24 cellular contexts compared by ENCODE assay signal in the genomic region with DNA sequence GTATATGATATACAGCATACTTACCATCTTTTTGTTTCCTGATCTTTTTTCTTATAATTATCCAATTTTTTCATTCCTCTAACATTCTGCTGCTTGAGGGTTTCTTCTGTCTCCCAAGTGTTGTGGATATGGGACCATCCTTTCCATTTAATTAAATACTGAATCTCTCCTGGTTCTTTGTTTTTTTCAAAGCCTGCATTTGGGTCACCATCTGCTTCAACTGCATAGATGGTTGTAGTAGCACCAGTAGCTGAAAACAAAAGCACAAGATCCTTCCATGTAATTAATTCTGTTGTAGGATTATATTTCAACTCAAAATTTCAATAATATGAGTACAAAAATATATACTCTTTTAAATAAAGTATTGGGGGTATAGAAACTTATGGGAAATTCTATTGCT.
"Had no signal": no experiment of that assay in that cellular context is flagged by ENCODE, and none has a peak within 500 bp of the region (broad histone marks: within the 10 kb centered on the region; RNA-seq: fewer than 3 reads in every experiment).

No MANE protein-coding gene starts in this region.

- DNase-seq: islet precursor cell; left ventricle myocardium inferior; mesendoderm; naive B cell; ovary; right cardiac atrium; stimulated activated CD4-positive, alpha-beta T cell treated with anti-CD3 and anti-CD28 coated beads, Interleukin-12 subunit alpha, Interleukin-12 subunit beta, amount 100 ng/mL, for 4 hours; stimulated activated CD4-positive, alpha-beta T cell treated with anti-CD3 and anti-CD28 coated beads, Interleukin-15, amount 100 ng/mL, for 24 hours; stimulated activated CD4-positive, alpha-beta T cell treated with anti-CD3 and anti-CD28 coated beads, Interleukin-2, amount 100 ng/mL, for 24 hours; stimulated activated CD4-positive, alpha-beta T cell treated with anti-CD3 and anti-CD28 coated beads, Interleukin-4, amount 100 ng/mL, for 1 hour; stimulated activated naive B cell treated with anti-CD40 and anti-IgM and Interleukin-4, amounts not matched to agents 10 μg/mL and 1 μg/mL and 100 μg/mL, for 72 hours; stimulated activated naive CD8-positive, alpha-beta T cell treated with anti-CD3 and anti-CD28 coated beads, Interleukin-15, Interleukin-2, amounts not matched to agents 100 U/mL and 50 U/mL, for 24 hours; stomach; testis; thyroid gland; transverse colon; upper lobe of left lung had no signal

- H3K36me3 ChIP-seq: ovary had no signal

- H3K9me3 ChIP-seq: left ventricle myocardium inferior, ovary, stomach, testis, thyroid gland, transverse colon, upper lobe of left lung, vagina had no signal

- H3K4me1 ChIP-seq: left ventricle myocardium inferior, stomach, testis, thyroid gland, transverse colon, upper lobe of left lung, vagina had no signal

- H3K27ac Mint-ChIP-seq: mesothelial cell of epicardium; natural killer cell treated with Interleukin-12 subunit alpha and Interleukin-12 subunit beta and Interleukin-15 and Interleukin-18, amount 100 ng/mL, for 72 hours; progenitor cell of endocrine pancreas; stimulated activated naive B cell treated with anti-CD40 and anti-IgM and Interleukin-4, amounts not matched to agents 10 μg/mL and 1 μg/mL and 100 μg/mL, for 72 hours had no signal

- H3K4me3 ChIP-seq: left ventricle myocardium inferior, lung, ovary, skin epidermis, stomach, testis, thyroid gland, transverse colon, upper lobe of left lung, vagina had no signal

- H3K4me3 Mint-ChIP-seq: mesothelial cell of epicardium; natural killer cell treated with Interleukin-12 subunit alpha and Interleukin-12 subunit beta and Interleukin-15 and Interleukin-18, amount 100 ng/mL, for 72 hours; stimulated activated naive B cell treated with anti-CD40 and anti-IgM and Interleukin-4, amounts not matched to agents 10 μg/mL and 1 μg/mL and 100 μg/mL, for 72 hours had no signal

- H3K4me1 Mint-ChIP-seq: mesothelial cell of epicardium; stimulated activated naive B cell treated with anti-CD40 and anti-IgM and Interleukin-4, amounts not matched to agents 10 μg/mL and 1 μg/mL and 100 μg/mL, for 72 hours had no signal

- H3K27me3 ChIP-seq: ovary, stomach, testis, thyroid gland, transverse colon, upper lobe of left lung, vagina had no signal

- H3K27ac ChIP-seq: left ventricle myocardium inferior, ovary, skin epidermis, stomach, testis, thyroid gland, transverse colon, upper lobe of left lung, vagina had no signal

- H3K9me3 Mint-ChIP-seq: mesothelial cell of epicardium; naive B cell; natural killer cell treated with Interleukin-12 subunit alpha and Interleukin-12 subunit beta and Interleukin-15 and Interleukin-18, amount 100 ng/mL, for 72 hours; stimulated activated naive B cell treated with anti-CD40 and anti-IgM and Interleukin-4, amounts not matched to agents 10 μg/mL and 1 μg/mL and 100 μg/mL, for 72 hours had no signal

- H3K27me3 Mint-ChIP-seq: naive B cell; natural killer cell treated with Interleukin-12 subunit alpha and Interleukin-12 subunit beta and Interleukin-15 and Interleukin-18, amount 100 ng/mL, for 72 hours; progenitor cell of endocrine pancreas; stimulated activated naive B cell treated with anti-CD40 and anti-IgM and Interleukin-4, amounts not matched to agents 10 μg/mL and 1 μg/mL and 100 μg/mL, for 72 hours had no signal

- ATAC-seq: natural killer cell treated with Interleukin-12 subunit alpha and Interleukin-12 subunit beta and Interleukin-15 and Interleukin-18, amount 100 ng/mL, for 72 hours; right cardiac atrium; sciatic nerve; stimulated activated naive B cell treated with anti-CD40 and anti-IgM and Interleukin-4, amounts not matched to agents 10 μg/mL and 1 μg/mL and 100 μg/mL, for 72 hours; stimulated activated naive CD8-positive, alpha-beta T cell treated with anti-CD3 and anti-CD28 coated beads, Interleukin-15, Interleukin-2, amounts not matched to agents 100 U/mL and 50 U/mL, for 24 hours had no signal
